ENCODE assay signal across 12 cellular contexts in the genomic region with DNA sequence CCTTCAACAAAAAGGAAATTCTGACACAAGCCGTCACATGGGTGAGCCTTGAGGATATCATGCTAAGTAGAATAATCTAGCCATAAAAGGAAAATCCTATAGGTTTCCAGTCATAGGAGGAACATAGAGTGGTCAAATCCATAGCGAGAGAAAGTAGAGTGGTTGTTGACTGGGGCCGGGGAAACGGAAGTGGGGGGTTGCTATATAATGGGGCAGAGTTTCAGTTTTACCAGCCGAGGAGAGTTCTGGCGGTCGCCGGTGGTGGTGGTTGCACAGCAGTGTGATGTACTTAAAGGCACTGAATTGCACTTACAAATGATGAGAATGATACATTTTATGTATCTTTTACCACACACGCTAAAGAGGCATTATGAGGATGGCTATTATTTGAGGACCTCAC. TPM values are rescaled to one million over a fixed set of nuclear protein-coding genes. Genes with fewer than 3 reads are reported as not detected.
A peak's percentile ranks its signal among the peaks of the same experiment; 100 is the strongest.
DNase-seq lines count a peak whose midpoint lies in the region; ATAC-seq and TF ChIP-seq lines count a peak whose summit lies in the region.
"Had no signal": no experiment of that assay in that cellular context is flagged by ENCODE, and none has a peak within 500 bp of the region (broad histone marks: within the 10 kb centered on the region; RNA-seq: fewer than 3 reads in every experiment).

No MANE protein-coding gene starts in this region.

- no peaks in the 10 kb centered on the region for H3F3A ChIP-seq in PC-3 (ENCODE audit: low read length, unreplicated experiment)

- H3K9me2 ChIP-seq in PC-3 (replicated peaks; ENCODE audit: low read length), result no peaks in the 10 kb centered on the region

- DNase-seq in GM12865 (ENCODE audit: low read depth), result peak; percentile 85
- peak; percentile 65 for DNase-seq in activated CD8-positive, alpha-beta T cell treated with anti-CD3 and anti-CD28 coated beads for 36 hours
- no peak for DNase-seq in type B pancreatic cell (ENCODE audit: extremely low spot score, unreplicated experiment)
- DNase-seq in H4 (ENCODE audit: low spot score), result no peak
- DNase-seq in PC-3, result no peak
- DNase-seq in cerebellar nuclear complex (lab: John Stamatoyannopoulos, UW), result no peak
- DNase-seq: DMS 273 treated with DMSO at 0.1 percent for 48 hours, NCI-H524 treated with DMSO at 0.1 percent for 48 hours had no signal

- POLR2A ChIA-PET in activated CD8-positive, alpha-beta T cell treated with anti-CD3 and anti-CD28 coated beads for 36 hours (lab: Charles Lee), result interaction anchor here (1.4 kb wide), 1 partner anchor 10 kb away, joined by 3 read pairs; no protein-coding TSS in a partner anchor
- POLR2A ChIA-PET in PC-3 (lab: Charles Lee; ENCODE audit: unreplicated experiment), result no interaction called here

- peak; percentile 39 for ATAC-seq in GM19395 (IDR thresholded peaks at IDR 0.05; ENCODE audit: unreplicated experiment)
- peak; percentile 36 for ATAC-seq in HG03139 (IDR thresholded peaks at IDR 0.05; ENCODE audit: unreplicated experiment)
- peak; percentile 59 for ATAC-seq in activated CD8-positive, alpha-beta T cell treated with anti-CD3 and anti-CD28 coated beads for 36 hours
- ATAC-seq in PC-3, result no peak

- H3K36me3 ChIP-seq in PC-3 (ENCODE audit: low read depth, low read length), result no peaks in the 10 kb centered on the region

- H3K4me3 Mint-ChIP-seq in activated CD8-positive, alpha-beta T cell treated with anti-CD3 and anti-CD28 coated beads for 36 hours, result peak overlapping the region; percentile 50
- no peak overlapping the region for H3K4me3 Mint-ChIP-seq in type B pancreatic cell

- H3K36me3 Mint-ChIP-seq in activated CD8-positive, alpha-beta T cell treated with anti-CD3 and anti-CD28 coated beads for 36 hours (ENCODE audit: low read depth), result no peaks in the 10 kb centered on the region
- H3K36me3 Mint-ChIP-seq in type B pancreatic cell, result no peaks in the 10 kb centered on the region
- H3K36me3 Mint-ChIP-seq: immature natural killer cell had no signal

- no peaks in the 10 kb centered on the region for H3K9me3 Mint-ChIP-seq in activated CD8-positive, alpha-beta T cell treated with anti-CD3 and anti-CD28 coated beads for 36 hours
- no peaks in the 10 kb centered on the region for H3K9me3 Mint-ChIP-seq in type B pancreatic cell
- H3K9me3 Mint-ChIP-seq: immature natural killer cell had no signal

- H3K79me2 ChIP-seq in PC-3 (ENCODE audit: low read length), result no peaks in the 10 kb centered on the region

- H3K27me3 ChIP-seq in PC-3 (ENCODE audit: low read length), result peaks cover 71% of the 10 kb centered on the region

- H2AFZ ChIP-seq in PC-3 (ENCODE audit: low read length), result no peak overlapping the region

- H3K4me1 ChIP-seq in PC-3 (ENCODE audit: insufficient read depth, low read length), result no peaks in the 10 kb centered on the region

- BruUV-seq in PC-3 (replicated peaks; lab: Mats Ljungman, UMichigan), result no TSS peak

- H3K27ac ChIP-seq in PC-3 (ENCODE audit: low read length), result no peak overlapping the region

- peaks cover 22% of the 10 kb centered on the region for H3K4me1 Mint-ChIP-seq in activated CD8-positive, alpha-beta T cell treated with anti-CD3 and anti-CD28 coated beads for 36 hours (ENCODE audit: low read depth)
- peaks cover 7% of the 10 kb centered on the region for H3K4me1 Mint-ChIP-seq in type B pancreatic cell (ENCODE audit: unreplicated experiment)
- H3K4me1 Mint-ChIP-seq: immature natural killer cell had no signal

- CTCF ChIA-PET in activated CD8-positive, alpha-beta T cell treated with anti-CD3 and anti-CD28 coated beads for 36 hours (lab: Charles Lee), result interaction anchor here (1.8 to 1.9 kb wide), 2 partner anchors 11 to 378 kb away, joined by 4 to 5 read pairs; no protein-coding TSS in a partner anchor
- CTCF ChIA-PET in PC-3 (lab: Charles Lee), result no interaction called here

- no peaks in the 10 kb centered on the region for H3K27me3 Mint-ChIP-seq in activated CD8-positive, alpha-beta T cell treated with anti-CD3 and anti-CD28 coated beads for 36 hours
- peaks cover 56% of the 10 kb centered on the region for H3K27me3 Mint-ChIP-seq in type B pancreatic cell

- H3K27ac Mint-ChIP-seq in activated CD8-positive, alpha-beta T cell treated with anti-CD3 and anti-CD28 coated beads for 36 hours, result peak overlapping the region; percentile 55
- H3K27ac Mint-ChIP-seq in type B pancreatic cell, result no peak overlapping the region

- H3K4me2 ChIP-seq in PC-3 (ENCODE audit: low read length), result no peak overlapping the region

- no peak overlapping the region for H3K9ac ChIP-seq in PC-3 (ENCODE audit: low read length)

- H3K9me3 ChIP-seq in PC-3 (ENCODE audit: low read length), result no peaks in the 10 kb centered on the region

- intact Hi-C loops in activated CD8-positive, alpha-beta T cell treated with anti-CD3 and anti-CD28 coated beads for 36 hours (cut with micrococcal nuclease), result no loop called here
- intact Hi-C loops in PC-3 (cut with micrococcal nuclease), result no loop called here

- peak overlapping the region; percentile 42 for H3K4me3 ChIP-seq in GM12865 (ENCODE audit: low read depth, low read length)
- no peak overlapping the region for H3K4me3 ChIP-seq in PC-3 (ENCODE audit: low read length)

- H4K20me1 ChIP-seq in PC-3 (ENCODE audit: low read length), result no peaks in the 10 kb centered on the region

- no peak for TF ChIP-seq CTCF in GM12865 (IDR thresholded peaks at IDR 0.05; ENCODE audit: insufficient read depth, low read depth, low read length, missing control alignments)
- TF ChIP-seq CTCF in activated CD8-positive, alpha-beta T cell treated with anti-CD3 and anti-CD28 coated beads for 36 hours (IDR thresholded peaks at IDR 0.05), result no peak
- TF ChIP-seq CTCF in type B pancreatic cell (conservative IDR thresholded peaks at IDR 0.05), result no peak
- TF ChIP-seq CTCF in PC-3 (conservative IDR thresholded peaks at IDR 0.05; ENCODE audit: low read depth, low read length), result no peak

RNA-seq across cellular contexts. Expression of a gene that starts 4.9 kb away (rescaled TPM):
- not detected for total RNA-seq in activated CD8-positive, alpha-beta T cell treated with anti-CD3 and anti-CD28 coated beads for 36 hours
- total RNA-seq in type B pancreatic cell (ENCODE audit: low replicate concordance) (not detected in 2 replicates), PC-3 (2014; rRNA removed) (not detected in 2 replicates)
- not detected in 2 replicates for total RNA-seq in H4 (2014; rRNA removed; shearing (Covaris generic))
- total RNA-seq: temporal lobe had no signal

RNA-seq across cellular contexts. Expression of a gene that starts 30.0 kb away (rescaled TPM):
- total RNA-seq in activated CD8-positive, alpha-beta T cell treated with anti-CD3 and anti-CD28 coated beads for 36 hours, result under 1 TPM in 1 of 2 experiments, not detected in 1; 0.23 TPM
- total RNA-seq in type B pancreatic cell (ENCODE audit: low replicate concordance), result not detected in 2 replicates
- not detected in 2 replicates for total RNA-seq in H4 (2014; rRNA removed; shearing (Covaris generic))
- total RNA-seq in PC-3 (2014; rRNA removed), result not detected in 2 replicates
- total RNA-seq: temporal lobe had no signal

Comparison
In these comparisons a context has a peak if more than half of its experiments do, and no peak if none do; other contexts are left out.
1. DNase-seq: peak in GM12865 (single experiment) and activated CD8-positive, alpha-beta T cell treated with anti-CD3 and anti-CD28 coated beads for 36 hours (single experiment); none in type B pancreatic cell (single experiment), H4 (single experiment), PC-3 (single experiment) and cerebellar nuclear complex (0 of 2).